In the genomic region with DNA sequence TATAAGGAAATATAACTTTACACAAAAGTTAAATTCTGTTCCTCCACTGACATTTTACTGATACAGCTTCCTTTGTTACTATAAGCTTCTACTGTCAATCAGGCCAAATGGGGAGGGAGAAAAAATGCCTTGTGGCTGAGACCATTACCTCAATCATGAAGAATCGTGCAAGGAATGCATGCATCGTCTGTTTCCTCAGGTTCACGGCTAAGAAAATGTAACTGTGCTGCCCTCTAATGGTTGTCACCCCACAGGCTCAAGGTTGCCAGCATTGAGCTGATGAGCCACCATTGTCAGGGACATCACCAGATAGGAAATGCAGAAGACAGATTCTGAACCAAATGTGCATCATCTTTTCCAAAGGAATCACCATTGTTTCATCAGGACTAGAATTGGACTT, we compare ENCODE assay signal across 8 cellular contexts.
DNase-seq lines count a peak whose midpoint lies in the region; ATAC-seq and TF ChIP-seq lines count a peak whose summit lies in the region.

No MANE protein-coding gene starts in this region.

- TF ChIP-seq POLR2A in NB4 (IDR thresholded peaks at IDR 0.05; ENCODE audit: extremely low read depth, insufficient read length) = no peak

- TF ChIP-seq CTCF in GM12865 (IDR thresholded peaks at IDR 0.05; ENCODE audit: insufficient read depth, low read depth, low read length, missing control alignments) (peak; percentile 48), NB4 (IDR thresholded peaks at IDR 0.05; ENCODE audit: low read depth, low read length) (peak; percentile 58), WTC11 (IDR thresholded peaks at IDR 0.05) (peak; percentile 40)

- peaks cover 15% of the 10 kb centered on the region for H3K4me1 Mint-ChIP-seq in WTC11

- peaks cover 7% of the 10 kb centered on the region; the same call in 1 of the 2 replicates for H3K36me3 Mint-ChIP-seq in WTC11

- POLR2A ChIA-PET in WTC11 (lab: Charles Lee) = interaction anchor here (0.6 to 1.7 kb wide), 2 partner anchors 145 to 191 kb away, joined by 3 to 4 read pairs; no protein-coding TSS in a partner anchor

- H3K27ac Mint-ChIP-seq in WTC11 = no peak overlapping the region

- H3K4me3 Mint-ChIP-seq in WTC11 = no peak overlapping the region

- peak; percentile 98 for ATAC-seq in WTC11
- no peak for ATAC-seq in GM19455 (IDR thresholded peaks at IDR 0.05; ENCODE audit: unreplicated experiment)
- ATAC-seq in GM19328 (IDR thresholded peaks at IDR 0.05; ENCODE audit: unreplicated experiment) = no peak
- no peak for ATAC-seq in GM18909 (IDR thresholded peaks at IDR 0.05; ENCODE audit: poor library complexity, unreplicated experiment)

- peaks cover 10% of the 10 kb centered on the region; the same call in 1 of the 2 replicates for H3K9me3 Mint-ChIP-seq in WTC11

- H3K27me3 Mint-ChIP-seq in WTC11 (ENCODE audit: low read depth) = no peaks in the 10 kb centered on the region

- DNase-seq in GM12865 (ENCODE audit: low read depth) (peak; percentile 34), NB4 (ENCODE audit: low read depth) (peak; percentile 49), WTC11 (ENCODE audit: low spot score) (peak; percentile 69), inferior parietal cortex (ENCODE audit: extremely low spot score) (peak; percentile 48), NK-92 (lab: John Stamatoyannopoulos, UW; ENCODE audit: unreplicated experiment) (no peak)

- H3K4me3 ChIP-seq in GM12865 (ENCODE audit: low read depth, low read length) (no peak overlapping the region), NB4 (ENCODE audit: low read depth, low read length) (no peak overlapping the region)

- CTCF ChIA-PET in WTC11 (lab: Charles Lee) = interaction anchor here (0.5 to 4.4 kb wide), 54 partner anchors 8 to 885 kb away, joined by 3 to 146 read pairs (median 4); a partner anchor contains a TSS

TF ChIP-seq in WTC11, 78 proteins besides CTCF, POLR2A, EP300 and RAD21:
- TF ChIP-seq FOXP1 (CRISPR knock-in tag; IDR thresholded peaks at IDR 0.05; ENCODE audit: borderline replicate concordance) (no peak), TEAD1 (CRISPR knock-in tag; IDR thresholded peaks at IDR 0.05) (peak; percentile 48; the same call in 1 of the 2 replicates)
